In the genomic region with DNA sequence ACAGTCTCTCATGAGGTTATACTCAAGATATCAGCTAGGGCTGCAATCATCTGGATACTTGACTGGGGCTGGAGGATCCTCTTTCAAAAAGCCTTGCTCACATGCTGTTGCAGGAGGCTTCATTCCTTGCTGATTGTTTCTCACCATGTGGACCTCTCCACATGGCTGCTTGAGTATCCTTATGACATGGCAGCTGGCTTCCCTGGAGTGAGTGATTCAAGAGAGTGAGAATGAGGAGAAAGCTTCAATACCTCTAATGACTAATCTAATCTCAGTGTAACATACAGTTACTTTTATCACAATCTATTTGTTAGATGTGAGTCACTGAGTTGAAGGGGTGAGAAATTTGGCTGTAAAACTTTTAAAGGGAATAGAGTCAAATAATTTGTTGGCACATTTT, we compare ENCODE assay signal across 20 cellular contexts. TPM values are rescaled to one million over a fixed set of nuclear protein-coding genes. Genes with fewer than 3 reads are reported as not detected.
DNase-seq lines count a peak whose midpoint lies in the region; ATAC-seq and TF ChIP-seq lines count a peak whose summit lies in the region.
"Had no signal": no experiment of that assay in that cellular context is flagged by ENCODE, and none has a peak within 500 bp of the region (broad histone marks: within the 10 kb centered on the region; RNA-seq: fewer than 3 reads in every experiment).

No MANE protein-coding gene starts in this region.

- DNase-seq in activated naive CD4-positive, alpha-beta T cell treated with anti-CD3 and anti-CD28 coated beads for 36 hours, result peak; percentile 39
- no peak for DNase-seq in activated naive CD4-positive, alpha-beta T cell (lab: John Stamatoyannopoulos, UW)
- DNase-seq in LHCN-M2 (ENCODE audit: low read depth), result peak; percentile 34
- no peak for DNase-seq in RWPE2 (ENCODE audit: low spot score)
- DNase-seq in kidney tubule cell (ENCODE audit: low spot score), result peak; percentile 11
- DNase-seq in MM.1S, result no peak
- no peak for DNase-seq in stimulated activated naive CD4-positive, alpha-beta T cell (lab: John Stamatoyannopoulos, UW)
- DNase-seq: COR-L47, EL, IMR-90, Kasumi-1, NCI-H1105 treated with DMSO at 0.1 percent for 48 hours, NCI-H1694 treated with DMSO at 0.1 percent for 48 hours, NCI-H2107, NCI-H748 treated with DMSO at 0.1 percent for 48 hours, PC-9 had no signal

- no peaks in the 10 kb centered on the region for H3F3A ChIP-seq in MM.1S (ENCODE audit: insufficient read depth, low read length)

- H3K4me1 ChIP-seq in RWPE2 (ENCODE audit: insufficient read depth, poor library complexity, severe bottlenecking) (peaks cover 3% of the 10 kb centered on the region), MM.1S (ENCODE audit: low read length) (no peaks in the 10 kb centered on the region)

- H3K4me2 ChIP-seq in MM.1S (ENCODE audit: low read depth, low read length), result no peak overlapping the region
- H3K4me2 ChIP-seq: PC-9 had no signal

- no peak overlapping the region for H3K4me3 ChIP-seq in RWPE2 (ENCODE audit: severe bottlenecking)
- no peak overlapping the region for H3K4me3 ChIP-seq in MM.1S (ENCODE audit: low read length)
- H3K4me3 ChIP-seq: PC-9 had no signal

- H3K79me2 ChIP-seq in MM.1S (ENCODE audit: low read length), result no peaks in the 10 kb centered on the region

- ATAC-seq in RWPE2 (ENCODE audit: low read depth) (peak; percentile 46; the same call in 1 of the 3 replicates), HG02885 (IDR thresholded peaks at IDR 0.05; ENCODE audit: poor library complexity, unreplicated experiment) (no peak)

- intact Hi-C loops in activated naive CD4-positive, alpha-beta T cell treated with anti-CD3 and anti-CD28 coated beads for 36 hours (cut with micrococcal nuclease), result no loop called here

- H3K27ac ChIP-seq in RWPE2 (ENCODE audit: poor library complexity, severe bottlenecking) (no peak overlapping the region), MM.1S (ENCODE audit: low read length) (no peak overlapping the region)
- H3K27ac ChIP-seq: PC-9 had no signal

- peaks cover 14% of the 10 kb centered on the region for H3K9me3 Mint-ChIP-seq in activated naive CD4-positive, alpha-beta T cell treated with anti-CD3 and anti-CD28 coated beads for 36 hours

- H3K27me3 Mint-ChIP-seq in activated naive CD4-positive, alpha-beta T cell treated with anti-CD3 and anti-CD28 coated beads for 36 hours (ENCODE audit: low read depth), result no peaks in the 10 kb centered on the region

- H3K9me2 ChIP-seq in MM.1S (replicated peaks; ENCODE audit: insufficient read depth, low read length), result no peaks in the 10 kb centered on the region

- peaks cover 4% of the 10 kb centered on the region for H3K4me1 Mint-ChIP-seq in activated naive CD4-positive, alpha-beta T cell treated with anti-CD3 and anti-CD28 coated beads for 36 hours (ENCODE audit: low read depth)

- H3K27ac Mint-ChIP-seq in activated naive CD4-positive, alpha-beta T cell treated with anti-CD3 and anti-CD28 coated beads for 36 hours, result peak overlapping the region; percentile 51

- H3K36me3 ChIP-seq in RWPE2 (ENCODE audit: low read depth) (peaks cover 12% of the 10 kb centered on the region; the same call in 1 of the 2 replicates), MM.1S (replicated peaks; ENCODE audit: insufficient read depth, low read length) (no peaks in the 10 kb centered on the region)

- peaks cover 7% of the 10 kb centered on the region for H3K9me3 ChIP-seq in RWPE2 (ENCODE audit: severe bottlenecking)
- no peaks in the 10 kb centered on the region for H3K9me3 ChIP-seq in MM.1S (replicated peaks; ENCODE audit: insufficient read depth, low read length)

- no peak for TF ChIP-seq CTCF in RWPE2 (IDR thresholded peaks at IDR 0.05; ENCODE audit: poor library complexity, severe bottlenecking)
- no peak for TF ChIP-seq CTCF in MM.1S (IDR thresholded peaks at IDR 0.05; ENCODE audit: low read length)

- CTCF ChIA-PET in activated naive CD4-positive, alpha-beta T cell treated with anti-CD3 and anti-CD28 coated beads for 36 hours (lab: Charles Lee), result interaction anchor here (0.6 to 1.5 kb wide), 5 partner anchors 25 to 260 kb away, joined by 3 read pairs; no protein-coding TSS in a partner anchor

- H3K27me3 ChIP-seq in RWPE2 (ENCODE audit: insufficient read depth, poor library complexity, severe bottlenecking) (no peaks in the 10 kb centered on the region), MM.1S (replicated peaks; ENCODE audit: insufficient read depth, low read length) (no peaks in the 10 kb centered on the region)

- H2AFZ ChIP-seq in MM.1S (ENCODE audit: low read length), result no peak overlapping the region
- H2AFZ ChIP-seq: PC-9 had no signal

- no peak overlapping the region for H3K4me3 Mint-ChIP-seq in activated naive CD4-positive, alpha-beta T cell treated with anti-CD3 and anti-CD28 coated beads for 36 hours

- peaks cover 14% of the 10 kb centered on the region for H3K36me3 Mint-ChIP-seq in activated naive CD4-positive, alpha-beta T cell treated with anti-CD3 and anti-CD28 coated beads for 36 hours (ENCODE audit: low read depth)

- no peak overlapping the region for H3K9ac ChIP-seq in MM.1S (ENCODE audit: low read length)

- H4K20me1 ChIP-seq in MM.1S (ENCODE audit: insufficient read depth, low read length), result no peaks in the 10 kb centered on the region

RNA-seq across cellular contexts. Expression of gene SDR39U1, which starts 14.4 kb away (rescaled TPM):
- total RNA-seq in activated naive CD4-positive, alpha-beta T cell treated with anti-CD3 and anti-CD28 coated beads for 36 hours, result 10 to 100 TPM; 70.5 to 72.4 TPM
- total RNA-seq in LHCN-M2 (2014; rRNA removed), result 22.3 and 26.6 TPM in 2 replicates
- polyA plus RNA-seq in LHCN-M2 (2012), result 42.8 TPM

RNA-seq across cellular contexts. Expression of gene KHNYN, which starts 27.2 kb away (rescaled TPM):
- 10 to 100 TPM; 59.8 to 62.5 TPM for total RNA-seq in activated naive CD4-positive, alpha-beta T cell treated with anti-CD3 and anti-CD28 coated beads for 36 hours
- total RNA-seq in LHCN-M2 (2014; rRNA removed), result 27.0 and 29.7 TPM in 2 replicates
- polyA plus RNA-seq in LHCN-M2 (2012), result 17.2 TPM

RNA-seq across cellular contexts. Expression of gene CBLN3, which starts 27.5 kb away (rescaled TPM):
- 1 to 10 TPM; 7.7 to 8.6 TPM for total RNA-seq in activated naive CD4-positive, alpha-beta T cell treated with anti-CD3 and anti-CD28 coated beads for 36 hours
- total RNA-seq in LHCN-M2 (2014; rRNA removed), result 1.3 and 1.9 TPM in 2 replicates
- polyA plus RNA-seq in LHCN-M2 (2012), result 2.2 TPM

RNA-seq across cellular contexts. Expression of gene CMA1, which starts 51.1 kb away (rescaled TPM):
- 1 to 10 TPM; 1.2 to 2.1 TPM for total RNA-seq in activated naive CD4-positive, alpha-beta T cell treated with anti-CD3 and anti-CD28 coated beads for 36 hours
- not detected in 2 replicates for total RNA-seq in LHCN-M2 (2014; rRNA removed)
- not detected for polyA plus RNA-seq in LHCN-M2 (2012)
- total RNA-seq: H4, HT-29, IMR-90, NCI-H460, PC-9 had no signal
- polyA plus RNA-seq: IMR-90 had no signal

RNA-seq across cellular contexts. Expression of gene NYNRIN, which starts 58.2 kb away (rescaled TPM):
- total RNA-seq in activated naive CD4-positive, alpha-beta T cell treated with anti-CD3 and anti-CD28 coated beads for 36 hours, result under 1 TPM in 1 of 2 experiments, not detected in 1; 0.02 TPM
- total RNA-seq in LHCN-M2 (2014; rRNA removed), result 0.06 TPM in 2 replicates
- polyA plus RNA-seq in LHCN-M2 (2012), result 0.23 TPM

Comparison
In these comparisons a context has a peak if more than half of its experiments do, and no peak if none do; other contexts are left out.
1. DNase-seq: peak in activated naive CD4-positive, alpha-beta T cell treated with anti-CD3 and anti-CD28 coated beads for 36 hours (single experiment), LHCN-M2 (single experiment) and kidney tubule cell (single experiment); none in activated naive CD4-positive, alpha-beta T cell (0 of 4), RWPE2 (single experiment), MM.1S (single experiment) and stimulated activated naive CD4-positive, alpha-beta T cell (0 of 6).